In genomic region chr5:158198636-158199035, GRCh38 we compare ENCODE assay signal across 9 cellular contexts.
A peak's percentile ranks its signal among the peaks of the same experiment; 100 is the strongest.
DNase-seq lines count a peak whose midpoint lies in the region; ATAC-seq and TF ChIP-seq lines count a peak whose summit lies in the region.
"Had no signal": no experiment of that assay in that cellular context is flagged by ENCODE, and none has a peak within 500 bp of the region (broad histone marks: within the 10 kb centered on the region; RNA-seq: fewer than 3 reads in every experiment).

No MANE protein-coding gene starts in this region.

- H3K79me2 ChIP-seq in neural progenitor cell (ENCODE audit: low read depth) = no peaks in the 10 kb centered on the region

- H3K27ac Mint-ChIP-seq in neural progenitor cell = peak overlapping the region; percentile 2
- H3K27ac Mint-ChIP-seq: activated T-helper 1 cell treated with anti-CD3 and anti-CD28 coated beads, Interleukin-12 subunit alpha, Interleukin-12 subunit beta, Interleukin-2, Interleukin-4 antibody, amounts not matched to agents 30 ng/mL and 10 ng/mL and 1 ng/mL, durations not matched to agents 14 hours and 24 hours and 36 hours; stimulated activated naive CD8-positive, alpha-beta T cell treated with anti-CD3 and anti-CD28 coated beads, Interleukin-15, Interleukin-2, amounts not matched to agents 100 ng/mL and 50 ng/mL, for 24 hours had no signal

- no peak overlapping the region for H3K4me2 ChIP-seq in neural progenitor cell

- TF ChIP-seq CTCF in neural progenitor cell (IDR thresholded peaks at IDR 0.05) = no peak
- TF ChIP-seq CTCF in testis (IDR thresholded peaks at IDR 0.05) = no peak

- peaks cover 54% of the 10 kb centered on the region for H3K4me1 Mint-ChIP-seq in neural progenitor cell

- no peaks in the 10 kb centered on the region for H4K20me1 ChIP-seq in neural progenitor cell (ENCODE audit: low read depth)

- WGBS in testis, 2 donors = 88 to 89% methylated on average over 6 of the region's 6 CpGs

- no peaks in the 10 kb centered on the region for H3K9me3 ChIP-seq in neural progenitor cell (ENCODE audit: low read depth)
- H3K9me3 ChIP-seq in testis = no peaks in the 10 kb centered on the region

- H3K36me3 Mint-ChIP-seq in neural progenitor cell = no peaks in the 10 kb centered on the region

- DNase-seq in neural progenitor cell (ENCODE audit: low spot score) (no peak), NCI-H146 (lab: John Stamatoyannopoulos, UW) (no peak), GM03348 (ENCODE audit: low spot score) (no peak), testis (no peak)

- ATAC-seq in GM18873 (IDR thresholded peaks at IDR 0.05; ENCODE audit: low FRiP score, unreplicated experiment) = peak; percentile 80
- peak; percentile 95 for ATAC-seq in GM21786 (IDR thresholded peaks at IDR 0.05; ENCODE audit: unreplicated experiment)
- ATAC-seq in HG03378 (IDR thresholded peaks at IDR 0.05; ENCODE audit: unreplicated experiment) = peak; percentile 83

- H3K4me3 ChIP-seq in neural progenitor cell (no peak overlapping the region), testis (no peak overlapping the region)

- H3K27ac ChIP-seq in neural progenitor cell (no peak overlapping the region), testis (no peak overlapping the region)

- no peaks in the 10 kb centered on the region for H3F3A ChIP-seq in neural progenitor cell (ENCODE audit: low read depth)

- H3K9ac ChIP-seq in neural progenitor cell = no peak overlapping the region

- H3K4me1 ChIP-seq in neural progenitor cell (peaks cover 21% of the 10 kb centered on the region), testis (peaks cover 4% of the 10 kb centered on the region)

- H3K27me3 ChIP-seq in neural progenitor cell (no peaks in the 10 kb centered on the region), testis (no peaks in the 10 kb centered on the region)

- peak overlapping the region; percentile 44 for H2AFZ ChIP-seq in neural progenitor cell (replicated peaks)

- intact Hi-C loops in testis (cut with DNase I; ENCODE audit: low total_unique reads) = no loop called here

- no peak for TF ChIP-seq POLR2A in testis (IDR thresholded peaks at IDR 0.05)

- no peaks in the 10 kb centered on the region for H3K36me3 ChIP-seq in neural progenitor cell
- H3K36me3 ChIP-seq in testis (ENCODE audit: low read depth, missing control alignments) = no peaks in the 10 kb centered on the region

- H3K27me3 Mint-ChIP-seq in neural progenitor cell (ENCODE audit: insufficient read depth, low read depth) = peaks cover 13% of the 10 kb centered on the region

- H3K9me3 Mint-ChIP-seq in neural progenitor cell = no peaks in the 10 kb centered on the region
- H3K9me3 Mint-ChIP-seq: stimulated activated naive CD8-positive, alpha-beta T cell treated with anti-CD3 and anti-CD28 coated beads, Interleukin-15, Interleukin-2, amounts not matched to agents 100 ng/mL and 50 ng/mL, for 24 hours had no signal

- no peak overlapping the region for H3K4me3 Mint-ChIP-seq in neural progenitor cell
- H3K4me3 Mint-ChIP-seq: activated T-helper 1 cell treated with anti-CD3 and anti-CD28 coated beads, Interleukin-12 subunit alpha, Interleukin-12 subunit beta, Interleukin-2, Interleukin-4 antibody, amounts not matched to agents 30 ng/mL and 10 ng/mL and 1 ng/mL, durations not matched to agents 14 hours and 24 hours and 36 hours; stimulated activated naive CD8-positive, alpha-beta T cell treated with anti-CD3 and anti-CD28 coated beads, Interleukin-15, Interleukin-2, amounts not matched to agents 100 ng/mL and 50 ng/mL, for 24 hours had no signal
